11 cellular contexts compared by ENCODE assay signal in genomic region chr16:49835116-49835880, GRCh38. TPM values are rescaled to one million over a fixed set of nuclear protein-coding genes. Genes with fewer than 3 reads are reported as not detected.
DNase-seq lines count a peak whose midpoint lies in the region; ATAC-seq and TF ChIP-seq lines count a peak whose summit lies in the region.
"Had no signal": no experiment of that assay in that cellular context is flagged by ENCODE, and none has a peak within 500 bp of the region (broad histone marks: within the 10 kb centered on the region; RNA-seq: fewer than 3 reads in every experiment).

No MANE protein-coding gene starts in this region.

- H3K4me3 ChIP-seq in tibial artery: no peak overlapping the region

- no peak overlapping the region for H3K4me3 Mint-ChIP-seq in endothelial cell (ENCODE audit: unreplicated experiment)
- peak overlapping the region; percentile 34 for H3K4me3 Mint-ChIP-seq in neural crest cell
- H3K4me3 Mint-ChIP-seq: T-helper 2 cell treated with Interferon-gamma antibody and Interleukin-4, amounts not matched to agents 5 μg/mL and 100 μg/mL, for 36 hours had no signal

- peaks cover 60% of the 10 kb centered on the region for H3K4me1 Mint-ChIP-seq in endothelial cell (ENCODE audit: unreplicated experiment)
- peaks cover 63% of the 10 kb centered on the region for H3K4me1 Mint-ChIP-seq in neural crest cell
- H3K4me1 Mint-ChIP-seq: IgD-negative memory B cell had no signal

- DNase-seq in SK-N-DZ (ENCODE audit: low spot score) (peak; percentile 52), endothelial cell (ENCODE audit: low spot score) (peak; percentile 31), neural crest cell (ENCODE audit: low read depth, low spot score) (no peak), tibial artery (peak in 1 of 2 donors; percentile 72), activated gamma-delta T cell (lab: John Stamatoyannopoulos, UW) (no peak), superior temporal gyrus (ENCODE audit: extremely low spot score) (no peak)

- no peak for TF ChIP-seq CTCF in endothelial cell (IDR thresholded peaks at IDR 0.05; ENCODE audit: unreplicated experiment)
- TF ChIP-seq CTCF in neural crest cell (conservative IDR thresholded peaks at IDR 0.05): no peak
- TF ChIP-seq CTCF in tibial artery (IDR thresholded peaks at IDR 0.05): no peak

- peaks cover 12% of the 10 kb centered on the region for H3K36me3 Mint-ChIP-seq in endothelial cell (ENCODE audit: low read depth, unreplicated experiment)
- peaks cover 6% of the 10 kb centered on the region for H3K36me3 Mint-ChIP-seq in neural crest cell (ENCODE audit: low read depth)

- no peaks in the 10 kb centered on the region for H3K36me3 ChIP-seq in tibial artery

- H3K27ac ChIP-seq in tibial artery: peak overlapping the region; percentile 80 to 83
- H3K27ac ChIP-seq: epithelial cell of prostate had no signal

- no peak for ATAC-seq in HG03571 (IDR thresholded peaks at IDR 0.05; ENCODE audit: unreplicated experiment)
- ATAC-seq: HCT116 had no signal

- H3K9me3 ChIP-seq in tibial artery: no peaks in the 10 kb centered on the region

- peaks cover 13% of the 10 kb centered on the region for H3K27me3 Mint-ChIP-seq in endothelial cell (ENCODE audit: unreplicated experiment)
- no peaks in the 10 kb centered on the region for H3K27me3 Mint-ChIP-seq in neural crest cell (ENCODE audit: low read depth)

- peaks cover 0 to 6% of the 10 kb centered on the region in 2 donors for H3K27me3 ChIP-seq in tibial artery

- H3K9me3 Mint-ChIP-seq in endothelial cell (ENCODE audit: unreplicated experiment) (no peaks in the 10 kb centered on the region), neural crest cell (no peaks in the 10 kb centered on the region)
- H3K9me3 Mint-ChIP-seq: T-helper 2 cell treated with Interferon-gamma antibody and Interleukin-4, amounts not matched to agents 5 μg/mL and 100 μg/mL, for 36 hours had no signal

- intact Hi-C loops in tibial artery (cut with DNase I; ENCODE audit: low total_unique reads): loop anchor here (2.0 kb wide), 1 partner anchor 20 kb away; no protein-coding TSS in a partner anchor

- H3K27ac Mint-ChIP-seq in endothelial cell (ENCODE audit: unreplicated experiment) (peak overlapping the region; percentile 18), neural crest cell (ENCODE audit: unreplicated experiment) (peak overlapping the region; percentile 50)
- H3K27ac Mint-ChIP-seq: IgD-negative memory B cell; T-helper 2 cell treated with Interferon-gamma antibody and Interleukin-4, amounts not matched to agents 5 μg/mL and 100 μg/mL, for 36 hours had no signal

- peaks cover 13 to 87% (median 64%) of the 10 kb centered on the region in 4 donors for H3K4me1 ChIP-seq in tibial artery

RNA-seq across cellular contexts. Expression of gene ZNF423, which starts 20.6 kb away (rescaled TPM):
- polyA plus RNA-seq in SK-N-DZ (2014; cell fraction: cytosol; rRNA removed): 4.8 and 5.4 TPM in 2 replicates
- 1.7 and 2.6 TPM in 2 replicates for polyA plus RNA-seq in SK-N-DZ (2014; cell fraction: nucleus; rRNA removed)
- total RNA-seq in endothelial cell (ENCODE audit: unreplicated experiment): 44.8 TPM
- total RNA-seq in neural crest cell: 55.0 and 55.4 TPM in 2 replicates
- polyA plus RNA-seq: IgD-negative memory B cell had no signal

Comparison
In these comparisons a context has a peak if more than half of its experiments do, and no peak if none do; other contexts are left out.
1. DNase-seq: peak in SK-N-DZ (single experiment) and endothelial cell (single experiment); none in neural crest cell (single experiment), activated gamma-delta T cell (single experiment) and superior temporal gyrus (single experiment).